Comparison of ENCODE assay signal across 8 cellular contexts in the genomic region with DNA sequence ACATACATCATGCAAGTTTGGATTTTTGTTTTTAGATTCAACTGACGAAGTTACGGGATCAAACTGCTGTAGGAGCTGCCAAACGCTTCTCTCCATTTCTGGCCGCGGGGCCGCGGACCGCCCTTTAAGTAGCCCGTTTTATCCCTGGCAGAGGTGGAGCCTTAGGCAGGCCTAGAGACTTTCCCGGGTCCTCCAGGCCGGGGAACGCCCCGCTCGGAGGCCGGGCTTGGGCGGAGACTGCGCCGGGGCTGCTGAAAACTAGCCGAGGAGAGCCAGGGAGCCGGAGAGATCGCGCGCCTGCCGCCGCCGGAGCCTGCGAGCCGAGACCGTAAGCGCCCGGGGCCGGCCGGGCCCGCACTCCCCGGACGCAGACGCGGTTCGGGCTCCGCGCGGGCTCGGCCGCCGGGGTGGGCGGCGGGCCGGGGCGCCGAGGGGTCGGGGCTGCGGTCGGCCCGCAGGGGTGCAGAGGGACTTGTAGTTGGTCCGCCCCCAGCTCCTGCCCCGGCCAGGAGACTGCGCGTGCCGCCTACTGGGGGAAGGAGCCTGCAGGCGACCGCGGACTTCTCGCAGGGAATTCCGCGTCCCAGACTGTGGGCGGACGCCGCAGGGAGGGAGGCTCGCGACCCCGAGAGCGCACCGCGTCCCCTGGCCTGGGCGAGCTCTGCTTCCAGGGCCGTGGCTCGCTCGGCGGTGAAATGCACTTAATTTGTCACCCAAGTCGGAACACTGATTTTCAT. TPM values are rescaled to one million over a fixed set of nuclear protein-coding genes. Genes with fewer than 3 reads are reported as not detected.
DNase-seq lines count a peak whose midpoint lies in the region; ATAC-seq, FAIRE-seq and TF ChIP-seq lines count a peak whose summit lies in the region.

A gene (plus strand): TSS at position 283 of the 737 bp plus-strand sequence. CDS start 18,606 bp downstream, outside the sequence.

- FAIRE-seq in frontal cortex (lab: Jason Lieb, UNC): no peak

- H3K27me3 ChIP-seq in RWPE2 (ENCODE audit: insufficient read depth, poor library complexity, severe bottlenecking): no peaks in the 10 kb centered on the region

- TF ChIP-seq CTCF in RWPE2 (IDR thresholded peaks at IDR 0.05; ENCODE audit: poor library complexity, severe bottlenecking): peak; percentile 14

- H3K36me3 ChIP-seq in RWPE2 (ENCODE audit: low read depth): no peaks in the 10 kb centered on the region

- H3K4me1 ChIP-seq in RWPE2 (ENCODE audit: insufficient read depth, poor library complexity, severe bottlenecking): peaks cover 7% of the 10 kb centered on the region

- peak within 1 kb of the TSS; percentile 36 for H3K27ac ChIP-seq in RWPE2 (ENCODE audit: poor library complexity, severe bottlenecking)
- peak within 1 kb of the TSS; percentile 59 for H3K27ac ChIP-seq in substantia nigra (ENCODE audit: low read depth, low read length, poor library complexity, severe bottlenecking)

- ATAC-seq in GM21723 (IDR thresholded peaks at IDR 0.05; ENCODE audit: unreplicated experiment) (peak; percentile 99), RWPE2 (ENCODE audit: low read depth) (peak; percentile 90)

- peak within 1 kb of the TSS; percentile 71 for H3K4me3 ChIP-seq in RWPE2 (ENCODE audit: severe bottlenecking)

- H3K9me3 ChIP-seq in RWPE2 (ENCODE audit: severe bottlenecking): no peaks in the 10 kb centered on the region

- DNase-seq in Daoy (ENCODE audit: low read depth): peak; percentile 92
- peak; percentile 14 for DNase-seq in KG1 (lab: John Stamatoyannopoulos, UW)
- peak; percentile 65 for DNase-seq in RWPE2 (ENCODE audit: low spot score)
- peak in 3 of 4 experiments; percentile 21 to 52 (median 27) for DNase-seq in activated naive CD4-positive, alpha-beta T cell (lab: John Stamatoyannopoulos, UW)
- peak; percentile 85 for DNase-seq in frontal cortex (ENCODE audit: low spot score in 2 of 2)
- DNase-seq in non-pigmented ciliary epithelial cell (ENCODE audit: low read depth): peak; percentile 37
- DNase-seq in substantia nigra (lab: John Stamatoyannopoulos, UW): peak in 48 of 49 donors; percentile 34 to 89 (median 76)

RNA-seq across cellular contexts. Expression of the gene that starts here (rescaled TPM):
- total RNA-seq in Daoy (2014; rRNA removed; shearing (Covaris generic)): 4.6 and 8.8 TPM in 2 replicates
- total RNA-seq in frontal cortex: 4.5 TPM

Comparison
In these comparisons a context has a peak if more than half of its experiments do, and no peak if none do; other contexts are left out.
1. Peak in every context shown above with its lines: DNase-seq, ATAC-seq, H3K4me3 ChIP-seq and H3K27ac ChIP-seq.
2. DNase-seq: peak in every context shown above with its lines; median percentile 92 in Daoy; 85 in frontal cortex; 76 in substantia nigra; 65 in RWPE2; 37 in non-pigmented ciliary epithelial cell; 27 in activated naive CD4-positive, alpha-beta T cell; 14 in KG1.